Comparison of ENCODE assay signal across 1 cellular context in genomic region chr12:57579677-57580465, GRCh38.
TF ChIP-seq lines count a peak whose summit lies in the region.

No MANE protein-coding gene starts in this region.

TF ChIP-seq in HepG2, 621 proteins besides CTCF, POLR2A, EP300 and RAD21 (continued from another document and continues in another):
- TF ChIP-seq ZNF687 (CRISPR knock-in tag; IDR thresholded peaks at IDR 0.05) (no peak), ZFP91 (CRISPR knock-in tag; IDR thresholded peaks at IDR 0.05; ENCODE audit: borderline replicate concordance) (no peak), ZNF773 (CRISPR knock-in tag; IDR thresholded peaks at IDR 0.05; ENCODE audit: borderline replicate concordance) (no peak), ZNF432 (CRISPR knock-in tag; IDR thresholded peaks at IDR 0.05; ENCODE audit: borderline replicate concordance) (no peak), ASH2L (IDR thresholded peaks at IDR 0.05; ENCODE audit: insufficient read length, low read depth, low read length) (peak; percentile 97), ATF3 (CRISPR knock-in tag; IDR thresholded peaks at IDR 0.05) (peak; percentile 83), ZFP1 (CRISPR knock-in tag; IDR thresholded peaks at IDR 0.05) (no peak), NR1H2 (CRISPR knock-in tag; IDR thresholded peaks at IDR 0.05; ENCODE audit: borderline replicate concordance, low read depth) (no peak), NFE2L1 (CRISPR knock-in tag; IDR thresholded peaks at IDR 0.05; ENCODE audit: borderline replicate concordance) (no peak), RNF2 (conservative IDR thresholded peaks at IDR 0.05; ENCODE audit: low read depth) (no peak), ARID5B (CRISPR knock-in tag; IDR thresholded peaks at IDR 0.05) (peak; percentile 22; the same call in 1 of the 2 replicates), GMEB2 (CRISPR knock-in tag; IDR thresholded peaks at IDR 0.05; ENCODE audit: low read depth) (no peak), YEATS4 (CRISPR knock-in tag; IDR thresholded peaks at IDR 0.05; ENCODE audit: borderline replicate concordance) (peak; percentile 7; the same call in 1 of the 2 replicates), THAP11 (CRISPR knock-in tag; IDR thresholded peaks at IDR 0.05) (peak; percentile 9; the same call in 1 of the 2 replicates), ZBTB39 (CRISPR knock-in tag; IDR thresholded peaks at IDR 0.05) (no peak), RORA (CRISPR knock-in tag; IDR thresholded peaks at IDR 0.05) (peak; percentile 40; the same call in 1 of the 2 replicates), ZNF282 (IDR thresholded peaks at IDR 0.05; ENCODE audit: partially characterized antibody) (no peak), ZBTB40 (IDR thresholded peaks at IDR 0.05) (no peak), ZBTB40 (CRISPR knock-in tag; IDR thresholded peaks at IDR 0.05) (no peak), IRF2 (CRISPR knock-in tag; IDR thresholded peaks at IDR 0.05) (peak; percentile 46; the same call in 1 of the 2 replicates), NFYC (CRISPR knock-in tag; IDR thresholded peaks at IDR 0.05) (peak; percentile 1; the same call in 1 of the 2 replicates), AGO1 (IDR thresholded peaks at IDR 0.05; ENCODE audit: low read depth, low read length, poor library complexity, severe bottlenecking) (no peak), ZNF660 (CRISPR knock-in tag; IDR thresholded peaks at IDR 0.05; ENCODE audit: borderline replicate concordance, low read depth) (no peak), ATM (IDR thresholded peaks at IDR 0.05; ENCODE audit: borderline replicate concordance) (no peak), ZMYM3 (CRISPR knock-in tag; IDR thresholded peaks at IDR 0.05) (no peak)
